In the genomic region with DNA sequence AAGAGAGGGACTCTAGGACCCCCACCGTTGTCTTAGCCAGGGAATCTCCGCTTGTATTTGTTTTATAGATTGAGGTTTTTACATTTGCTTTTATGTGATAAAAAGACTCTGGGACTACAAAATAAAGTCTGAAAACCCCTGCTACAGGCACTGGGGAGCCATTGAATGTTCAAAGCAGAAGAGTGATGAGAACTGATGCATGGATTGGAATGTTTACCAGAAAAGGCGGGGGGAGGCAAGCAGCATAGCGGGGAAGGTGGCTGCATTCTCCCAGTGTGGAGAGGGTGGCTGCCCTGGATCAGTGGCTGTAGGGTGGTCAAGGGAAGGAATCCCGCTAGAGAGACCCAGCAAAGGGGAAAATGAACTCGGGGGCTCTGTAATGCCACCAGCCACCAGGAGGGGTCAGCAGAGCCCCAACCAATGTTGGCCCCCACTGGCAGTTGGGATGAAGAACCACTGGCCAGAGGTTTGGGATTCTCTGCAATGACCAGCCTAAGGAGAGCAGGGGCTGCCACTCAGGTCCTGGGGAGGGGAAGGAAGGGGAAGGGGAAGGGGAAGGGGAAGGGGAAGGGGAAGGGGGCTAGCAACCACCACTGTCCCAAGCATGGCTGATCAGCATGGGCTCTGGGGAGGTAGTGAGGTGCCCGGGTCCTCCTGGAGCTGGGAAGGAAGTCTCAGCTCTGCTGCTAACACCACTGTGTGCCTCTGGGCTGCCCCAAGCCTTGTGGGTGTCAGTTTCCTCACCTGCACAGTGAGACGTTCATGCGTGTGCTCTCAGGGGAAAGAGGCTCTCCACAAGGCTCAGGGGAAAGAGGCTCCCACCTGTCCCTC, we compare ENCODE assay signal across 8 cellular contexts. TPM values are rescaled to one million over a fixed set of nuclear protein-coding genes. Genes with fewer than 3 reads are reported as not detected.
DNase-seq lines count a peak whose midpoint lies in the region; ATAC-seq and TF ChIP-seq lines count a peak whose summit lies in the region.

No MANE protein-coding gene starts in this region.

- H2AFZ ChIP-seq in OCI-LY1 (ENCODE audit: low read length) = no peak overlapping the region

- H3K4me1 ChIP-seq in A673 (ENCODE audit: insufficient read depth, low read length, poor library complexity, severe bottlenecking) = peaks cover 7% of the 10 kb centered on the region
- H3K4me1 ChIP-seq in OCI-LY1 (ENCODE audit: insufficient read depth, low read length, severe bottlenecking) = no peaks in the 10 kb centered on the region
- H3K4me1 ChIP-seq in ovary (ENCODE audit: insufficient read depth) = no peaks in the 10 kb centered on the region
- H3K4me1 ChIP-seq in vagina = peaks cover 38% of the 10 kb centered on the region

- H3K36me3 Mint-ChIP-seq in activated T-cell treated with anti-CD3 and anti-CD28 coated beads, Interleukin-2, amount 50 U/mL, for 72 hours (ENCODE audit: insufficient read depth in 2 of 2) = no peaks in the 10 kb centered on the region

- CTCF ChIA-PET in A673 (lab: Charles Lee) = interaction anchor here (0.5 to 2.4 kb wide), 5 partner anchors 82 to 738 kb away, joined by 5 to 23 read pairs (median 7); no protein-coding TSS in a partner anchor

- POLR2A ChIA-PET in A673 (lab: Charles Lee; ENCODE audit: low non-redundant PET) = no interaction called here

- DNase-seq in A673 (ENCODE audit: low spot score) (peak; percentile 54), fibroblast of the conjunctiva (ENCODE audit: low read depth) (peak; percentile 23), ovary (peak; percentile 58 to 82 (median 78)), vagina (ENCODE audit: extremely low spot score in 2 of 2) (no peak)
- DNase-seq in activated T-cell treated with anti-CD3 and anti-CD28 coated beads, Interleukin-2, amount 50 U/mL, for 72 hours = peak; percentile 57 to 72

- no peak overlapping the region for H3K4me3 Mint-ChIP-seq in activated T-cell treated with anti-CD3 and anti-CD28 coated beads, Interleukin-2, amount 50 U/mL, for 72 hours

- no peak overlapping the region for H3K4me2 ChIP-seq in OCI-LY1 (ENCODE audit: low read length)

- intact Hi-C loops in A673 (cut with micrococcal nuclease; ENCODE audit: unreplicated experiment) (loop anchor here (1.0 to 5.0 kb wide), 3 partner anchors 81 to 298 kb away; no protein-coding TSS in a partner anchor), ovary (cut with DNase I) (loop anchor here (5.0 to 10.0 kb wide), 5 partner anchors 38 to 401 kb away; a partner anchor contains a TSS), vagina (cut with DNase I) (loop anchor here (2.0 kb wide), 1 partner anchor 125 kb away; no protein-coding TSS in a partner anchor)

- WGBS in ovary, 3 donors = 54 to 61% (median 59%) methylated on average over 9 of the region's 9 CpGs

- no peak for TF ChIP-seq EP300 in ovary (IDR thresholded peaks at IDR 0.05)

- no peaks in the 10 kb centered on the region for H3K9me3 Mint-ChIP-seq in activated T-cell treated with anti-CD3 and anti-CD28 coated beads, Interleukin-2, amount 50 U/mL, for 72 hours

- peaks cover 6% of the 10 kb centered on the region for H3K27me3 Mint-ChIP-seq in activated T-cell treated with anti-CD3 and anti-CD28 coated beads, Interleukin-2, amount 50 U/mL, for 72 hours (ENCODE audit: low read depth)

- BruUV-seq in A673 (replicated peaks; lab: Mats Ljungman, UMichigan) = no TSS peak

- H3K27ac ChIP-seq in A673 (ENCODE audit: low read depth, low read length, poor library complexity, severe bottlenecking) (no peak overlapping the region), OCI-LY1 (ENCODE audit: low read depth, low read length, poor library complexity, severe bottlenecking) (no peak overlapping the region), ovary (no peak overlapping the region), vagina (no peak overlapping the region)

- no peaks in the 10 kb centered on the region for H3K27me3 ChIP-seq in A673 (replicated peaks; ENCODE audit: insufficient read depth, low read depth, low read length, poor library complexity)
- 0 out of 2 replicates have a peak, but pooled peaks cover 9% of the 10 kb centered on the region for H3K27me3 ChIP-seq in OCI-LY1 (ENCODE audit: insufficient read depth, low read length)
- no peaks in the 10 kb centered on the region for H3K27me3 ChIP-seq in ovary
- H3K27me3 ChIP-seq in vagina = no peaks in the 10 kb centered on the region

- H3K9me3 ChIP-seq in A673 (ENCODE audit: low read depth, low read length, poor library complexity, severe bottlenecking) = no peaks in the 10 kb centered on the region
- H3K9me3 ChIP-seq in OCI-LY1 (ENCODE audit: low read length) = no peaks in the 10 kb centered on the region
- H3K9me3 ChIP-seq in ovary = no peaks in the 10 kb centered on the region
- no peaks in the 10 kb centered on the region for H3K9me3 ChIP-seq in vagina

- H3K4me1 Mint-ChIP-seq in activated T-cell treated with anti-CD3 and anti-CD28 coated beads, Interleukin-2, amount 50 U/mL, for 72 hours (ENCODE audit: low read depth) = no peaks in the 10 kb centered on the region

- no peaks in the 10 kb centered on the region for H3F3A ChIP-seq in OCI-LY1 (ENCODE audit: insufficient read depth, low read length)

- H3K4me3 ChIP-seq in A673 (ENCODE audit: low read depth, low read length, poor library complexity, severe bottlenecking) = no peak overlapping the region
- no peak overlapping the region for H3K4me3 ChIP-seq in OCI-LY1 (ENCODE audit: low read depth, low read length, poor library complexity, severe bottlenecking)
- no peak overlapping the region for H3K4me3 ChIP-seq in ovary
- H3K4me3 ChIP-seq in vagina = no peak overlapping the region

- H3K27ac Mint-ChIP-seq in activated T-cell treated with anti-CD3 and anti-CD28 coated beads, Interleukin-2, amount 50 U/mL, for 72 hours = no peak overlapping the region

- H3K9ac ChIP-seq in OCI-LY1 (ENCODE audit: low read length) = no peak overlapping the region

- ATAC-seq in activated T-cell treated with anti-CD3 and anti-CD28 coated beads, Interleukin-2, amount 50 U/mL, for 72 hours (replicated peaks in 1 of 2) = peak; percentile 40 to 50
- no peak for ATAC-seq in GM21576 (IDR thresholded peaks at IDR 0.05; ENCODE audit: unreplicated experiment)

- H3K36me3 ChIP-seq in A673 (ENCODE audit: insufficient read depth, low read length, poor library complexity, severe bottlenecking) (no peaks in the 10 kb centered on the region), OCI-LY1 (ENCODE audit: insufficient read depth, low read length) (no peaks in the 10 kb centered on the region), ovary (no peaks in the 10 kb centered on the region), vagina (peaks cover 0 to 3% of the 10 kb centered on the region in 2 donors)

- no peaks in the 10 kb centered on the region for H4K20me1 ChIP-seq in OCI-LY1 (ENCODE audit: insufficient read depth, low read length)

- no peaks in the 10 kb centered on the region for H3K9me2 ChIP-seq in OCI-LY1 (ENCODE audit: low read depth, low read length)

- TF ChIP-seq POLR2A in ovary (IDR thresholded peaks at IDR 0.05) (no peak), vagina (IDR thresholded peaks at IDR 0.05) (no peak)

- TF ChIP-seq CTCF in A673 (conservative IDR thresholded peaks at IDR 0.05; ENCODE audit: low read depth, low read length) (peak; percentile 87), GM12872 (IDR thresholded peaks at IDR 0.05; ENCODE audit: insufficient read depth, low read depth, low read length) (peak; percentile 95), OCI-LY1 (IDR thresholded peaks at IDR 0.05; ENCODE audit: low read length) (peak; percentile 91), ovary (IDR thresholded peaks at IDR 0.05) (peak; percentile 83 to 96 (median 93)), vagina (IDR thresholded peaks at IDR 0.05) (peak; percentile 89 to 98 (median 92))

- H3K79me2 ChIP-seq in OCI-LY1 (ENCODE audit: insufficient read depth, low read length) = no peaks in the 10 kb centered on the region

RNA-seq across cellular contexts. Expression of a gene that starts 19.2 kb away (rescaled TPM):
- total RNA-seq in A673 (2021) (56.3 and 57.9 TPM in 2 replicates), ovary (10 to 100 TPM; 31.7 to 65.2 (median 59.9) TPM), vagina (53.3 TPM)
- 10 to 100 TPM; 55.1 to 63.1 TPM for total RNA-seq in activated T-cell treated with anti-CD3 and anti-CD28 coated beads, Interleukin-2, amount 50 U/mL, for 72 hours
- 10 to 100 TPM; 54.3 to 58.2 TPM for polyA plus RNA-seq in ovary

RNA-seq across cellular contexts. Expression of a gene that starts 40.0 kb away (rescaled TPM):
- total RNA-seq in A673 (2021) (26.6 and 35.7 TPM in 2 replicates), ovary (100 to 1,000 TPM in 5 of 7 donors, 10 to 100 TPM in 2; 64.4 to 237 (median 157) TPM), vagina (82.3 TPM)
- total RNA-seq in activated T-cell treated with anti-CD3 and anti-CD28 coated beads, Interleukin-2, amount 50 U/mL, for 72 hours = under 1 TPM; 0.49 to 0.82 TPM
- 100 to 1,000 TPM in 1 of 2 donors, 10 to 100 TPM in 1; 19.8 to 194 TPM for polyA plus RNA-seq in ovary

RNA-seq across cellular contexts. Expression of a gene that starts 46.3 kb away (rescaled TPM):
- not detected in 2 replicates for total RNA-seq in A673 (2021)
- not detected for total RNA-seq in activated T-cell treated with anti-CD3 and anti-CD28 coated beads, Interleukin-2, amount 50 U/mL, for 72 hours
- not detected for total RNA-seq in ovary
- not detected for polyA plus RNA-seq in ovary
- not detected for total RNA-seq in vagina

Comparison
In these comparisons a context has a peak if more than half of its experiments do, and no peak if none do; other contexts are left out.
1. DNase-seq: peak in A673 (single experiment), activated T-cell treated with anti-CD3 and anti-CD28 coated beads, Interleukin-2, amount 50 U/mL, for 72 hours (2 of 2), fibroblast of the conjunctiva (single experiment) and ovary (5 of 5); none in vagina (0 of 2).
2. RNA of a gene that starts 40.0 kb away (total RNA-seq): 64.4 to 237 TPM in ovary, 82.3 TPM in vagina (single experiment) and 26.6 to 35.7 TPM in A673; 0.49 to 0.82 TPM in activated T-cell treated with anti-CD3 and anti-CD28 coated beads, Interleukin-2, amount 50 U/mL, for 72 hours; every median in the first group is over 10 times any median in the second.
3. Peak in every context shown above with its lines, with median percentiles within 50 percentile points of each other: CTCF ChIP-seq.